In the genomic region with DNA sequence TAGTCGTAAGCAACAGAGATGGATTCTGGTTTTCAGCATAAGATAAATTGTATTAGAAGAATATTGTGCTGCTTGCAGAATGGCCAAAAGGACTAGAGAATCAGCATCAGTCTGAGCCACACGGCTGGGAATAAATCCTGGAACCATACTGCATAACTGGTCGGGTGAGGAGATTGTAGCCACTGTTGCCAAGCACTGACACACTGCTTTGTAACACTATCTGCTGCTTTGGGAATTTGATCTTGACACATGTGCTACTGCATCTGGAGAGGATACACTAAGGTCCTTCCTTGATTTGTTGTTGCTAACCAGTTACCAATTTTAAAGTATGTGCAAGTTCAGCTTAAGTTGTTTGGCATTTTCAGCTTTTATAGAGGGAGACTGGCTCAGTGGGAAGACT, we compare ENCODE assay signal across 27 cellular contexts. TPM values are rescaled to one million over a fixed set of nuclear protein-coding genes. Genes with fewer than 3 reads are reported as not detected.
A peak's percentile ranks its signal among the peaks of the same experiment; 100 is the strongest.
DNase-seq lines count a peak whose midpoint lies in the region; ATAC-seq and TF ChIP-seq lines count a peak whose summit lies in the region.
"Had no signal": no experiment of that assay in that cellular context is flagged by ENCODE, and none has a peak within 500 bp of the region (broad histone marks: within the 10 kb centered on the region; RNA-seq: fewer than 3 reads in every experiment).

No MANE protein-coding gene starts in this region.

- H3K36me3 Mint-ChIP-seq in activated T-helper 17 cell treated with anti-CD3 and anti-CD28 coated beads, Interleukin-2, amount 50 U/mL, for 72 hours (ENCODE audit: low read depth), result peaks cover 54% of the 10 kb centered on the region

- H3K4me1 ChIP-seq in HEK293 (ENCODE audit: control insufficient read depth, insufficient read depth, low read length) (no peaks in the 10 kb centered on the region), PC-9 (replicated peaks; ENCODE audit: insufficient read depth) (no peaks in the 10 kb centered on the region)
- H3K4me1 ChIP-seq: colonic mucosa, gastrocnemius medialis, neural progenitor cell had no signal

- H3K4me3 Mint-ChIP-seq in activated T-helper 17 cell treated with anti-CD3 and anti-CD28 coated beads, Interleukin-2, amount 50 U/mL, for 72 hours, result no peak overlapping the region
- H3K4me3 Mint-ChIP-seq: activated naive CD8-positive, alpha-beta T cell treated with anti-CD3 and anti-CD28 coated beads, Interleukin-2, amount 10 ng/mL, durations not matched to agents 7 days and 5 days; endodermal cell; IgD-negative memory B cell; neural progenitor cell; stimulated activated naive CD8-positive, alpha-beta T cell treated with anti-CD3 and anti-CD28 coated beads, Interleukin-15, Interleukin-2, amounts not matched to agents 100 ng/mL and 50 ng/mL, for 24 hours had no signal

- H2AFZ ChIP-seq in PC-9, result no peak overlapping the region
- H2AFZ ChIP-seq: neural progenitor cell had no signal

- no peaks in the 10 kb centered on the region for H3K9me2 ChIP-seq in PC-9 (ENCODE audit: insufficient read depth)

- H3K9me3 ChIP-seq in HEK293 (ENCODE audit: control insufficient read depth, insufficient read depth, low read depth, low read length) (no peaks in the 10 kb centered on the region), PC-9 (ENCODE audit: insufficient read depth, low read depth) (no peaks in the 10 kb centered on the region)
- H3K9me3 ChIP-seq: BLaER1, colonic mucosa, gastrocnemius medialis had no signal

- TF ChIP-seq CTCF in HEK293 (tag by site-specific recombination; IDR thresholded peaks at IDR 0.05) (no peak), PC-9 (conservative IDR thresholded peaks at IDR 0.05) (no peak)

- H3K27me3 Mint-ChIP-seq in activated T-helper 17 cell treated with anti-CD3 and anti-CD28 coated beads, Interleukin-2, amount 50 U/mL, for 72 hours, result no peaks in the 10 kb centered on the region
- H3K27me3 Mint-ChIP-seq: activated naive CD8-positive, alpha-beta T cell treated with anti-CD3 and anti-CD28 coated beads, Interleukin-2, amount 10 ng/mL, durations not matched to agents 7 days and 5 days; IgD-negative memory B cell; stimulated activated naive CD8-positive, alpha-beta T cell treated with anti-CD3 and anti-CD28 coated beads, Interleukin-15, Interleukin-2, amounts not matched to agents 100 ng/mL and 50 ng/mL, for 24 hours had no signal

- H3K36me3 ChIP-seq in HEK293 (ENCODE audit: control insufficient read depth in 2 of 2, insufficient read depth in 1 of 2, low read length in 2 of 2) (peaks cover 4 to 24% of the 10 kb centered on the region in 2 experiments; a peak in 2 of 3 replicates), PC-9 (ENCODE audit: low read depth) (no peaks in the 10 kb centered on the region)
- H3K36me3 ChIP-seq: colonic mucosa, neural progenitor cell had no signal

- no TSS peak for BruUV-seq in PC-9 (replicated peaks; lab: Mats Ljungman, UMichigan)

- no peaks in the 10 kb centered on the region for H3K79me2 ChIP-seq in PC-9 (ENCODE audit: low read depth)

- H3K27ac ChIP-seq in HEK293 (ENCODE audit: extremely low read depth, low read depth, low read length), result no peak overlapping the region
- no peak overlapping the region for H3K27ac ChIP-seq in PC-9
- H3K27ac ChIP-seq: BLaER1, colonic mucosa, gastrocnemius medialis, HL-60, neural progenitor cell had no signal

- H3K27ac Mint-ChIP-seq in activated T-helper 17 cell treated with anti-CD3 and anti-CD28 coated beads, Interleukin-2, amount 50 U/mL, for 72 hours, result peak overlapping the region; percentile 32
- H3K27ac Mint-ChIP-seq: activated naive CD8-positive, alpha-beta T cell treated with anti-CD3 and anti-CD28 coated beads, Interleukin-2, amount 10 ng/mL, durations not matched to agents 7 days and 5 days; activated T-helper 2 cell treated with anti-CD3 and anti-CD28 coated beads, Interferon-gamma antibody, Interleukin-2, Interleukin-4, amounts not matched to agents 10 μg/mL and 5 μg/mL and 100 μg/mL, durations not matched to agents 14 hours and 24 hours and 36 hours; endodermal cell; IgD-negative memory B cell; stimulated activated naive CD8-positive, alpha-beta T cell treated with anti-CD3 and anti-CD28 coated beads, Interleukin-15, Interleukin-2, amounts not matched to agents 100 ng/mL and 50 ng/mL, for 24 hours had no signal

- H3K4me1 Mint-ChIP-seq in activated T-helper 17 cell treated with anti-CD3 and anti-CD28 coated beads, Interleukin-2, amount 50 U/mL, for 72 hours, result no peaks in the 10 kb centered on the region
- H3K4me1 Mint-ChIP-seq: endodermal cell, neural progenitor cell had no signal

- no peaks in the 10 kb centered on the region for H3F3A ChIP-seq in PC-9 (ENCODE audit: insufficient read depth, low read depth)

- no peaks in the 10 kb centered on the region for H3K9me3 Mint-ChIP-seq in activated T-helper 17 cell treated with anti-CD3 and anti-CD28 coated beads, Interleukin-2, amount 50 U/mL, for 72 hours
- H3K9me3 Mint-ChIP-seq: activated naive CD8-positive, alpha-beta T cell treated with anti-CD3 and anti-CD28 coated beads, Interleukin-2, amount 10 ng/mL, durations not matched to agents 7 days and 5 days; activated T-helper 2 cell treated with anti-CD3 and anti-CD28 coated beads, Interferon-gamma antibody, Interleukin-2, Interleukin-4, amounts not matched to agents 10 μg/mL and 5 μg/mL and 100 μg/mL, durations not matched to agents 14 hours and 24 hours and 36 hours; endodermal cell; IgD-negative memory B cell; neural progenitor cell; stimulated activated naive CD8-positive, alpha-beta T cell treated with anti-CD3 and anti-CD28 coated beads, Interleukin-15, Interleukin-2, amounts not matched to agents 100 ng/mL and 50 ng/mL, for 24 hours had no signal

- intact Hi-C loops in PC-9 (cut with micrococcal nuclease; ENCODE audit: unreplicated experiment), result no loop called here

- DNase-seq in NCI-H510A treated with DMSO at 0.1 percent for 48 hours (lab: John Stamatoyannopoulos, UW) (peak; percentile 30), NCI-H510A (lab: John Stamatoyannopoulos, UW) (no peak), iris pigment epithelial cell (ENCODE audit: low read depth) (peak; percentile 21), PC-9 (no peak), NCI-H446 (lab: John Stamatoyannopoulos, UW) (no peak)
- DNase-seq: 8988T; activated naive CD8-positive, alpha-beta T cell treated with anti-CD3 and anti-CD28 coated beads, Interleukin-2, amount 10 ng/mL, durations not matched to agents 7 days and 5 days; colonic mucosa; endodermal cell; gastrocnemius medialis; H7; MM.1S; NCI-H187 treated with DMSO at 0.1 percent for 48 hours; NCI-H69; small intestine; stimulated activated CD4-positive, alpha-beta T cell treated with anti-CD3 and anti-CD28 coated beads, Interleukin-2, amount 100 ng/mL, for 48 hours; T1000 had no signal

- H3K4me2 ChIP-seq in PC-9, result no peak overlapping the region
- H3K4me2 ChIP-seq: BLaER1, neural progenitor cell had no signal

- H3K27me3 ChIP-seq in PC-9 (ENCODE audit: insufficient read depth, low read depth), result no peaks in the 10 kb centered on the region
- H3K27me3 ChIP-seq: BLaER1, colonic mucosa, gastrocnemius medialis, neural progenitor cell had no signal

- H3K4me3 ChIP-seq in HEK293 (ENCODE audit: low read depth, low read length) (no peak overlapping the region), PC-9 (no peak overlapping the region)
- H3K4me3 ChIP-seq: BLaER1, colonic mucosa, gastrocnemius medialis, neural progenitor cell had no signal

- POLR2A ChIA-PET in HEK293 (lab: Yijun Ruan, JAX) (no interaction called here), PC-9 (lab: Charles Lee; ENCODE audit: unreplicated experiment) (no interaction called here)

- CTCF ChIA-PET in HEK293 (lab: Yijun Ruan, JAX), result no interaction called here
- CTCF ChIA-PET in PC-9 (lab: Charles Lee), result no interaction called here

- H4K20me1 ChIP-seq in PC-9 (ENCODE audit: insufficient read depth), result no peaks in the 10 kb centered on the region
- H4K20me1 ChIP-seq: BLaER1 had no signal

- no peak for ATAC-seq in activated T-helper 17 cell treated with anti-CD3 and anti-CD28 coated beads, Interleukin-2, amount 50 U/mL, for 72 hours (replicated peaks)
- no peak for ATAC-seq in GM21737 (IDR thresholded peaks at IDR 0.05; ENCODE audit: unreplicated experiment)
- ATAC-seq: activated CD4-positive, CD25-positive, alpha-beta regulatory T cell treated with anti-CD3 and anti-CD28 coated beads, Interleukin-2, amount 50 U/mL, for 24 hours; gastrocnemius medialis had no signal

TF ChIP-seq in HEK293, 187 proteins besides CTCF, POLR2A, EP300 and RAD21:
- TF ChIP-seq OSR2 (tag by site-specific recombination; IDR thresholded peaks at IDR 0.05) (peak; percentile 44; the same call in 1 of the 2 replicates), TCF7L2 (IDR thresholded peaks at IDR 0.05; ENCODE audit: borderline replicate concordance, low read depth, low read length) (no peak)
TF ChIP-seq in HEK293: peak in this region for 1.

RNA-seq across cellular contexts. Expression of gene HNRNPA1L2, which starts 1.9 kb away (rescaled TPM):
- 1 to 10 TPM; 4.4 to 8.1 TPM for total RNA-seq in activated T-helper 17 cell treated with anti-CD3 and anti-CD28 coated beads, Interleukin-2, amount 50 U/mL, for 72 hours
- total RNA-seq in PC-9 (2021), result 6.3 and 7.9 TPM in 2 replicates

RNA-seq across cellular contexts. Expression of gene SUGT1, which starts 8.5 kb away (rescaled TPM):
- 10 to 100 TPM; 50.2 to 66.7 TPM for total RNA-seq in activated T-helper 17 cell treated with anti-CD3 and anti-CD28 coated beads, Interleukin-2, amount 50 U/mL, for 72 hours
- 48.8 and 57.2 TPM in 2 replicates for total RNA-seq in PC-9 (2021)

Comparison
In these comparisons a context has a peak if more than half of its experiments do, and no peak if none do; other contexts are left out.
1. DNase-seq: peak in NCI-H510A treated with DMSO at 0.1 percent for 48 hours (single experiment) and iris pigment epithelial cell (single experiment); none in NCI-H510A (single experiment), PC-9 (0 of 2) and NCI-H446 (0 of 2).